Comparison of ENCODE assay signal across 16 cellular contexts in genomic region chr5:10599828-10600227, GRCh38. TPM values are rescaled to one million over a fixed set of nuclear protein-coding genes. Genes with fewer than 3 reads are reported as not detected.
A peak's percentile ranks its signal among the peaks of the same experiment; 100 is the strongest.
DNase-seq lines count a peak whose midpoint lies in the region; ATAC-seq and TF ChIP-seq lines count a peak whose summit lies in the region.
"Had no signal": no experiment of that assay in that cellular context is flagged by ENCODE, and none has a peak within 500 bp of the region (broad histone marks: within the 10 kb centered on the region; RNA-seq: fewer than 3 reads in every experiment).

No MANE protein-coding gene starts in this region.

- H3K36me3 Mint-ChIP-seq in activated B cell treated with CpG ODN at 0.5 μM for 24 hours (ENCODE audit: low read depth), result peaks cover 38% of the 10 kb centered on the region
- peaks cover 0 to 24% of the 10 kb centered on the region in 2 donors for H3K36me3 Mint-ChIP-seq in activated naive CD4-positive, alpha-beta T cell treated with anti-CD3 and anti-CD28 coated beads, Interleukin-2, amount 50 U/mL, for 72 hours

- H3K36me3 ChIP-seq in left ventricle myocardium inferior, result no peaks in the 10 kb centered on the region
- H3K36me3 ChIP-seq: spleen had no signal

- intact Hi-C loops in left ventricle myocardium inferior (cut with micrococcal nuclease) (no loop called here), Right ventricle myocardium superior (cut with DNase I) (no loop called here), activated B cell treated with CpG ODN at 0.5 μM for 24 hours (cut with micrococcal nuclease) (loop anchor here (1.0 kb wide), 2 partner anchors 11 to 21 kb away; no protein-coding TSS in a partner anchor)

- peaks cover 5% of the 10 kb centered on the region for H3K9me3 Mint-ChIP-seq in activated B cell treated with CpG ODN at 0.5 μM for 24 hours
- H3K9me3 Mint-ChIP-seq in activated naive CD4-positive, alpha-beta T cell treated with anti-CD3 and anti-CD28 coated beads, Interleukin-2, amount 50 U/mL, for 72 hours, result peaks cover 0 to 9% of the 10 kb centered on the region in 2 donors

- ATAC-seq in Right ventricle myocardium superior (ENCODE audit: poor library complexity), result no peak
- ATAC-seq in activated B cell treated with CpG ODN at 0.5 μM for 24 hours (ENCODE audit: low read depth), result no peak
- no peak for ATAC-seq in HG03342 (IDR thresholded peaks at IDR 0.05; ENCODE audit: unreplicated experiment)
- no peak for ATAC-seq in activated naive CD4-positive, alpha-beta T cell treated with anti-CD3 and anti-CD28 coated beads, Interleukin-2, amount 50 U/mL, for 72 hours
- ATAC-seq in stimulated activated naive CD8-positive, alpha-beta T cell treated with anti-CD3 and anti-CD28 coated beads, Interleukin-15, Interleukin-2, amounts not matched to agents 100 U/mL and 50 U/mL, for 24 hours, result no peak

- TF ChIP-seq CTCF in left ventricle myocardium inferior (IDR thresholded peaks at IDR 0.05; ENCODE audit: borderline replicate concordance) (no peak), activated B cell treated with CpG ODN at 0.5 μM for 24 hours (IDR thresholded peaks at IDR 0.05) (no peak)

- no peak overlapping the region for H3K4me3 ChIP-seq in left ventricle myocardium inferior
- H3K4me3 ChIP-seq: coronary artery, spleen had no signal

- H3K27me3 ChIP-seq in left ventricle myocardium inferior (ENCODE audit: low read depth), result no peaks in the 10 kb centered on the region
- H3K27me3 ChIP-seq: spleen had no signal

- POLR2A ChIA-PET in activated B cell treated with CpG ODN at 0.5 μM for 24 hours (lab: Charles Lee), result interaction anchor here (1.0 to 2.3 kb wide), 2 partner anchors 8 to 36 kb away, joined by 5 to 10 read pairs; partner anchors contain the start of gene ANKRD33B

- no peak overlapping the region for H3K4me3 Mint-ChIP-seq in activated B cell treated with CpG ODN at 0.5 μM for 24 hours
- H3K4me3 Mint-ChIP-seq: neural crest cell had no signal

- H3K4me1 ChIP-seq in left ventricle myocardium inferior, result peaks cover 49% of the 10 kb centered on the region

- DNase-seq in left ventricle myocardium inferior (no peak), Right ventricle myocardium superior (no peak), activated B cell treated with CpG ODN at 0.5 μM for 24 hours (no peak), fibroblast of peridontal ligament (ENCODE audit: extremely low read depth) (peak; percentile 52), pons (ENCODE audit: low spot score) (no peak)
- DNase-seq in activated naive CD4-positive, alpha-beta T cell treated with anti-CD3 and anti-CD28 coated beads, Interleukin-2, amount 50 U/mL, for 72 hours (ENCODE audit: low spot score in 2 of 2), result no peak
- no peak for DNase-seq in stimulated activated naive CD8-positive, alpha-beta T cell treated with anti-CD3 and anti-CD28 coated beads, Interleukin-15, Interleukin-2, amounts not matched to agents 100 U/mL and 50 U/mL, for 24 hours
- DNase-seq: activated naive CD4-positive, alpha-beta T cell; NCI-H2107; NK-92 treated with Interleukin-12 subunit alpha and Interleukin-12 subunit beta, amount 100 ng/mL, for 24 hours; spleen; T-helper 2 cell; trophoblast cell had no signal

- peaks cover 68% of the 10 kb centered on the region for H3K4me1 Mint-ChIP-seq in activated B cell treated with CpG ODN at 0.5 μM for 24 hours
- H3K4me1 Mint-ChIP-seq: neural crest cell had no signal

- no peaks in the 10 kb centered on the region for H3K27me3 Mint-ChIP-seq in activated B cell treated with CpG ODN at 0.5 μM for 24 hours

- CTCF ChIA-PET in activated B cell treated with CpG ODN at 0.5 μM for 24 hours (lab: Charles Lee), result interaction anchor here (1.2 kb wide), 1 partner anchor 34 kb away, joined by 3 read pairs; no protein-coding TSS in a partner anchor

- no peaks in the 10 kb centered on the region for H3K9me3 ChIP-seq in left ventricle myocardium inferior (replicated peaks)
- H3K9me3 ChIP-seq: spleen had no signal

- peak overlapping the region; percentile 86 for H3K27ac ChIP-seq in left ventricle myocardium inferior (replicated peaks)
- H3K27ac ChIP-seq: spleen had no signal

- peak overlapping the region; percentile 84 for H3K27ac Mint-ChIP-seq in activated B cell treated with CpG ODN at 0.5 μM for 24 hours
- H3K27ac Mint-ChIP-seq in activated naive CD4-positive, alpha-beta T cell treated with anti-CD3 and anti-CD28 coated beads, Interleukin-2, amount 50 U/mL, for 72 hours, result no peak overlapping the region

RNA-seq across cellular contexts. Expression of gene ANKRD33B, which starts 36.0 kb away (rescaled TPM):
- total RNA-seq in left ventricle myocardium inferior, result 15.2 TPM
- 2.9 TPM for total RNA-seq in Right ventricle myocardium superior
- total RNA-seq in activated B cell treated with CpG ODN at 0.5 μM for 24 hours, result 156 and 170 TPM in 2 replicates
- total RNA-seq in activated naive CD4-positive, alpha-beta T cell treated with anti-CD3 and anti-CD28 coated beads, Interleukin-2, amount 50 U/mL, for 72 hours, result 1 to 10 TPM; 5.6 TPM
